In genomic region chr13:109256866-109257760, GRCh38 we compare ENCODE assay signal across 10 cellular contexts.
DNase-seq lines count a peak whose midpoint lies in the region; ATAC-seq and TF ChIP-seq lines count a peak whose summit lies in the region.
"Had no signal": no experiment of that assay in that cellular context is flagged by ENCODE, and none has a peak within 500 bp of the region (broad histone marks: within the 10 kb centered on the region; RNA-seq: fewer than 3 reads in every experiment).

No MANE protein-coding gene starts in this region.

- 0 out of 2 replicates have a peak overlapping the region, but pooled peaks have one; percentile 4 for H3K4me3 ChIP-seq in GM23248
- H3K4me3 ChIP-seq in WI38 (ENCODE audit: low read depth, low read length): 0 out of 2 replicates have a peak overlapping the region, but pooled peaks have one; percentile 5
- no peak overlapping the region for H3K4me3 ChIP-seq in cardiac muscle cell

- no peaks in the 10 kb centered on the region for H3K79me2 ChIP-seq in GM23248 (ENCODE audit: insufficient read depth)

- peaks cover 14% of the 10 kb centered on the region for H3F3A ChIP-seq in GM23248 (ENCODE audit: insufficient read depth)

- H3K27me3 ChIP-seq in GM23248 (replicated peaks; ENCODE audit: insufficient read depth) (no peaks in the 10 kb centered on the region), cardiac muscle cell (no peaks in the 10 kb centered on the region)

- WGBS in GM23248 (ENCODE audit: low coverage in 1 of 2, low lambda C conversion rate in 2 of 2, missing lambda C conversion rate in 2 of 2), 2 experiments: 0 to 5% methylated on average over 3 of the region's 3 CpGs

- H3K36me3 ChIP-seq in GM23248 (ENCODE audit: low read depth) (no peaks in the 10 kb centered on the region), cardiac muscle cell (no peaks in the 10 kb centered on the region)

- DNase-seq in GM23248: peak; percentile 97
- peak; percentile 59 to 98 for DNase-seq in cardiac muscle cell (ENCODE audit: low read depth in 1 of 2, low spot score in 1 of 2)
- DNase-seq in renal cortical epithelial cell (ENCODE audit: low read depth): peak; percentile 100
- no peak for DNase-seq in NCI-H2081 (lab: John Stamatoyannopoulos, UW)
- DNase-seq in GM13976 (ENCODE audit: low spot score): no peak
- no peak for DNase-seq in DMS53 (lab: John Stamatoyannopoulos, UW)
- DNase-seq: activated CD4-positive, alpha-beta memory T cell treated with anti-CD3 and anti-CD28 coated beads, Interleukin-2, amount 10 ng/mL, durations not matched to agents 7 days and 5 days; NCI-H748 treated with DMSO at 0.1 percent for 48 hours had no signal

- H3K9me2 ChIP-seq in GM23248 (ENCODE audit: insufficient read depth): no peaks in the 10 kb centered on the region

- H3K4me1 ChIP-seq in GM23248 (ENCODE audit: insufficient read depth) (peaks cover 32% of the 10 kb centered on the region), cardiac muscle cell (ENCODE audit: low read depth) (no peaks in the 10 kb centered on the region)

- no peak for ATAC-seq in HG02870 (IDR thresholded peaks at IDR 0.05; ENCODE audit: unreplicated experiment)

- H3K27ac ChIP-seq in GM23248: peak overlapping the region; percentile 67
- H3K27ac ChIP-seq in cardiac muscle cell: peak overlapping the region; percentile 90

- peak overlapping the region; percentile 58 for H3K4me2 ChIP-seq in GM23248 (ENCODE audit: unreplicated experiment)

- H3K9me3 ChIP-seq in GM23248 (ENCODE audit: low read depth): no peaks in the 10 kb centered on the region
- H3K9me3 ChIP-seq in cardiac muscle cell (ENCODE audit: low read depth): no peaks in the 10 kb centered on the region

- H2AFZ ChIP-seq in GM23248: no peak overlapping the region

- no peaks in the 10 kb centered on the region for H4K20me1 ChIP-seq in GM23248 (ENCODE audit: insufficient read depth)

- TF ChIP-seq CTCF in WI38 (IDR thresholded peaks at IDR 0.05; ENCODE audit: low read depth, low read length): no peak
- TF ChIP-seq CTCF in cardiac muscle cell (IDR thresholded peaks at IDR 0.05; ENCODE audit: low read depth, low read length): no peak
- no peak for TF ChIP-seq CTCF in GM13976 (IDR thresholded peaks at IDR 0.05; ENCODE audit: borderline replicate concordance, control extremely low read depth, extremely low read depth, insufficient read depth, missing control alignments)

- H3K9ac ChIP-seq in GM23248: peak overlapping the region; percentile 14; the same call in 1 of the 2 replicates

- in situ Hi-C loops in GM23248 (cut with MboI): no loop called here
- in situ Hi-C loops in GM13976 (cut with MboI; ENCODE audit: low sequenced_read_pairs, unreplicated experiment): no loop called here

Comparison
In these comparisons a context has a peak if more than half of its experiments do, and no peak if none do; other contexts are left out.
1. DNase-seq: peak in GM23248 (single experiment), cardiac muscle cell (2 of 2) and renal cortical epithelial cell (single experiment); none in NCI-H2081 (0 of 2), GM13976 (single experiment) and DMS53 (single experiment).